In genomic region chr1:44660176-44660575, GRCh38 we compare ENCODE assay signal across 10 cellular contexts. TPM values are rescaled to one million over a fixed set of nuclear protein-coding genes. Genes with fewer than 3 reads are reported as not detected.
DNase-seq lines count a peak whose midpoint lies in the region; ATAC-seq and TF ChIP-seq lines count a peak whose summit lies in the region.
"Had no signal": no experiment of that assay in that cellular context is flagged by ENCODE, and none has a peak within 500 bp of the region (broad histone marks: within the 10 kb centered on the region; RNA-seq: fewer than 3 reads in every experiment).

No MANE protein-coding gene starts in this region.

- ATAC-seq in right cardiac atrium (peak; percentile 84 to 88), HG03025 (IDR thresholded peaks at IDR 0.05; ENCODE audit: low FRiP score, unreplicated experiment) (no peak), HG03095 (IDR thresholded peaks at IDR 0.05; ENCODE audit: unreplicated experiment) (no peak)

- DNase-seq in LHCN-M2 (ENCODE audit: low read depth) (peak; percentile 71), SHP77 (lab: John Stamatoyannopoulos, UW) (peak; percentile 73 to 87), right cardiac atrium (peak; percentile 74 to 93 (median 91)), skeletal muscle cell (ENCODE audit: low read depth) (peak; percentile 13), GM13977 (ENCODE audit: low spot score) (no peak), NCI-H1436 treated with DMSO at 0.1 percent for 48 hours (lab: John Stamatoyannopoulos, UW) (no peak)
- DNase-seq: activated CD4-positive, alpha-beta T cell treated with anti-CD3 and anti-CD28 coated beads, Interleukin-2, amount 50 U/mL, for 1 hour had no signal

- peak overlapping the region; percentile 9 for H3K27ac ChIP-seq in right cardiac atrium (ENCODE audit: low read length)

- in situ Hi-C loops in GM13977 (cut with MboI; ENCODE audit: low pct_unique_long_range_greater_than_20kb, low sequenced_read_pairs, unreplicated experiment): no loop called here

- TF ChIP-seq CTCF in GM13977 (IDR thresholded peaks at IDR 0.05; ENCODE audit: extremely low read depth, insufficient read depth, missing control alignments): no peak

- no peak overlapping the region for H3K4me3 ChIP-seq in right cardiac atrium (ENCODE audit: low read length)
- H3K4me3 ChIP-seq in skeletal muscle cell (ENCODE audit: low read depth, low read length): no peak overlapping the region
- H3K4me3 ChIP-seq: esophagus muscularis mucosa had no signal

- H3K9me3 ChIP-seq in right cardiac atrium (ENCODE audit: control insufficient read depth, low read length): no peaks in the 10 kb centered on the region
- H3K9me3 ChIP-seq: esophagus muscularis mucosa had no signal

- intact Hi-C loops in right cardiac atrium (cut with DNase I): no loop called here

- no peaks in the 10 kb centered on the region for H3K4me1 ChIP-seq in right cardiac atrium (ENCODE audit: control insufficient read depth, insufficient read depth, low read length)

- no peaks in the 10 kb centered on the region for H3K27me3 ChIP-seq in right cardiac atrium (ENCODE audit: control insufficient read depth, insufficient read depth)
- H3K27me3 ChIP-seq: esophagus muscularis mucosa had no signal

- WGBS in right cardiac atrium: 49% methylated on average over 9 of the region's 9 CpGs

RNA-seq across cellular contexts. Expression of gene TMEM53, which starts 14.1 kb away (rescaled TPM):
- 5.9 and 8.8 TPM in 2 replicates for total RNA-seq in LHCN-M2 (2014; rRNA removed)
- polyA plus RNA-seq in LHCN-M2 (2012): 10.7 TPM
- 10 to 100 TPM; 12.0 to 16.8 (median 13.1) TPM for total RNA-seq in right cardiac atrium
- polyA plus RNA-seq in right cardiac atrium: 13.3 TPM

RNA-seq across cellular contexts. Expression of gene ARMH1, which starts 14.3 kb away (rescaled TPM):
- total RNA-seq in LHCN-M2 (2014; rRNA removed) (not detected in 2 replicates), right cardiac atrium (1 to 10 TPM in 2 of 4 donors, under 1 TPM in 2; 0.39 to 1.2 (median 0.84) TPM)
- polyA plus RNA-seq in LHCN-M2 (2012): 0.38 TPM
- 0.91 TPM for polyA plus RNA-seq in right cardiac atrium

Comparison
In these comparisons a context has a peak if more than half of its experiments do, and no peak if none do; other contexts are left out.
1. DNase-seq: peak in LHCN-M2 (single experiment), SHP77 (2 of 2), right cardiac atrium (3 of 3) and skeletal muscle cell (single experiment); none in GM13977 (single experiment) and NCI-H1436 treated with DMSO at 0.1 percent for 48 hours (single experiment).
2. ATAC-seq: peak in right cardiac atrium (2 of 2); none in HG03025 (single experiment) and HG03095 (single experiment).